ENCODE assay signal across 21 cellular contexts in the genomic region with DNA sequence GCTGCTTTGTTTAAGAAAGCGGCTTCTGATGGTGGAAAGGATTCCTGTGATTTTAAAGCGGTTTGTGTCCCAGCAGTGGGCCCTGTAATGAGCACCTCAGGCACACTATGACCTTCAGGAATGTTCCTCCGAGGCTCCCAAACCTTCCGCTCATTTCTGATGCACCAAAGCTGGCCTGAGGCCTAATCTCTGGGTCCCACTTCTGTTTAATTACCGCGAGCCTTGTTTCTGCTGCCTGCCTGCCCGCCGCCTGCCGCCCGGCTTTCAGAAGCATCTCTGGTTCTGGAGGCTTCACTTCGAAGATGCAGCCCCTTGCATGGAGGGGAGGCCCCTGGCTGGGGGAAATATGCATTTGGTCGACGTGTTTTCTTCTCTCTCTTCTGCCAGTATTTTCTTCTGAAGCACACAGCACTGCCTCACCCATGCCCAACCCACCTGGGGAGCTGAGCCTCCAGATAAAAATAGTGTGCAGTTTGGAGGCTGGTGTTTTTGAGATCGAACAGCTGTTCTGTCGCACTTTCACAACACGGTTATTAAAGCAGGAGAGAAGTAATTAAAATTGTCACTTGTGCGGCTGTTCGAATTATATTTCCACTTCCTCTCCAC.
DNase-seq lines count a peak whose midpoint lies in the region; ATAC-seq and TF ChIP-seq lines count a peak whose summit lies in the region.
"Had no signal": no experiment of that assay in that cellular context is flagged by ENCODE, and none has a peak within 500 bp of the region (broad histone marks: within the 10 kb centered on the region; RNA-seq: fewer than 3 reads in every experiment).

No MANE protein-coding gene starts in this region.

- no peak overlapping the region for H3K18ac ChIP-seq in H9 (ENCODE audit: insufficient read length, low read depth, low read length)

- no peak for TF ChIP-seq CTCF in OCI-LY3 (IDR thresholded peaks at IDR 0.05; ENCODE audit: low read depth, low read length)
- TF ChIP-seq CTCF in brain (conservative IDR thresholded peaks at IDR 0.05), result no peak
- TF ChIP-seq CTCF in nephron progenitor cell (IDR thresholded peaks at IDR 0.05), result no peak
- no peak for TF ChIP-seq CTCF in activated CD8-positive, alpha-beta T cell treated with anti-CD3 and anti-CD28 coated beads for 36 hours (IDR thresholded peaks at IDR 0.05)
- no peak for TF ChIP-seq CTCF in H9 (conservative IDR thresholded peaks at IDR 0.05)
- TF ChIP-seq CTCF in vagina (IDR thresholded peaks at IDR 0.05), result no peak

- no peak overlapping the region for H4K8ac ChIP-seq in H9 (replicated peaks; ENCODE audit: insufficient read length, low read depth, low read length)

- peaks cover 46% of the 10 kb centered on the region for H3K4me1 Mint-ChIP-seq in brain
- H3K4me1 Mint-ChIP-seq in nephron progenitor cell, result peaks cover 12% of the 10 kb centered on the region
- H3K4me1 Mint-ChIP-seq in activated CD8-positive, alpha-beta T cell treated with anti-CD3 and anti-CD28 coated beads for 36 hours (ENCODE audit: low read depth), result no peaks in the 10 kb centered on the region
- H3K4me1 Mint-ChIP-seq in H9, result peaks cover 0 to 3% of the 10 kb centered on the region in 2 experiments; a peak in 1 of 4 replicates
- H3K4me1 Mint-ChIP-seq: CD4-positive, CD25-positive, alpha-beta regulatory T cell had no signal

- H3K79me1 ChIP-seq in H9 (ENCODE audit: insufficient read depth, low read depth, low read length, poor library complexity, severe bottlenecking), result no peaks in the 10 kb centered on the region

- H3K56ac ChIP-seq in H9 (ENCODE audit: insufficient read length, low read depth, low read length), result no peak overlapping the region

- H3T11ph ChIP-seq in H9 (ENCODE audit: low read length), result no peak overlapping the region

- POLR2A ChIA-PET in activated CD8-positive, alpha-beta T cell treated with anti-CD3 and anti-CD28 coated beads for 36 hours (lab: Charles Lee), result no interaction called here

- H3K79me2 ChIP-seq in OCI-LY3 (ENCODE audit: low read length) (no peaks in the 10 kb centered on the region), H9 (ENCODE audit: insufficient read depth, low read length) (no peaks in the 10 kb centered on the region)

- peak; percentile 83 for DNase-seq in DMS 273 (lab: John Stamatoyannopoulos, UW; ENCODE audit: unreplicated experiment)
- DNase-seq in nephron progenitor cell, result no peak
- DNase-seq in activated CD8-positive, alpha-beta T cell treated with anti-CD3 and anti-CD28 coated beads for 36 hours, result no peak
- DNase-seq in inferior parietal cortex (ENCODE audit: extremely low spot score), result no peak
- no peak for DNase-seq in H9
- no peak for DNase-seq in vagina (ENCODE audit: extremely low spot score in 2 of 2)
- DNase-seq: CD4-positive, CD25-positive, alpha-beta regulatory T cell; DMS53; GDM1; KG1; MG63; NCI-H1417; NCI-H1694 treated with DMSO at 0.1 percent for 48 hours; NCI-H2227 treated with DMSO at 0.1 percent for 48 hours; NCI-H526 treated with DMSO at 0.1 percent for 48 hours; SHP77; T-helper 1 cell had no signal

- H2BK15ac ChIP-seq in H9 (ENCODE audit: low read depth, low read length), result no peak overlapping the region

- peak overlapping the region; percentile 84 for H3K4me2 ChIP-seq in OCI-LY3 (ENCODE audit: low read length)
- no peak overlapping the region for H3K4me2 ChIP-seq in H9 (ENCODE audit: insufficient read depth, insufficient read length, low read length)
- H3K4me2 ChIP-seq: BLaER1 had no signal

- H3K4ac ChIP-seq in H9 (ENCODE audit: low read depth, low read length), result no peak overlapping the region

- CTCF ChIA-PET in activated CD8-positive, alpha-beta T cell treated with anti-CD3 and anti-CD28 coated beads for 36 hours (lab: Charles Lee), result no interaction called here

- H3K4me1 ChIP-seq in OCI-LY3 (ENCODE audit: low read length) (peaks cover 57% of the 10 kb centered on the region), H9 (ENCODE audit: insufficient read depth, low read length) (no peaks in the 10 kb centered on the region), vagina (no peaks in the 10 kb centered on the region)

- TF ChIP-seq POLR2A in vagina (IDR thresholded peaks at IDR 0.05), result no peak

- H3K4me3 ChIP-seq in OCI-LY3 (ENCODE audit: low read length) (peak overlapping the region; percentile 58), vagina (no peak overlapping the region)
- H3K4me3 ChIP-seq: BLaER1, MG63 had no signal

- intact Hi-C loops in activated CD8-positive, alpha-beta T cell treated with anti-CD3 and anti-CD28 coated beads for 36 hours (cut with micrococcal nuclease), result no loop called here
- intact Hi-C loops in vagina (cut with DNase I), result no loop called here

- H3K27me3 ChIP-seq in OCI-LY3 (ENCODE audit: low read depth, low read length) (peaks cover 40% of the 10 kb centered on the region), H9 (ENCODE audit: insufficient read depth, low read length) (no peaks in the 10 kb centered on the region), vagina (no peaks in the 10 kb centered on the region)
- H3K27me3 ChIP-seq: BLaER1, MG63 had no signal

- peak overlapping the region; percentile 95 for H3K27ac ChIP-seq in OCI-LY3 (ENCODE audit: low read length)
- no peak overlapping the region for H3K27ac ChIP-seq in H9 (ENCODE audit: insufficient read length, low read depth, low read length)
- H3K27ac ChIP-seq in vagina, result no peak overlapping the region
- H3K27ac ChIP-seq: BLaER1, RWPE1 had no signal

- peaks cover 8% of the 10 kb centered on the region for H3K36me3 ChIP-seq in OCI-LY3 (replicated peaks; ENCODE audit: low read depth, low read length)
- no peaks in the 10 kb centered on the region for H3K36me3 ChIP-seq in vagina
- H3K36me3 ChIP-seq: BLaER1, MG63 had no signal

- no CpG with 5 or more reads among the region's 18 CpGs for WGBS in H9 (ENCODE audit: extremely low coverage, insufficient read length, low lambda C conversion rate)

- peak overlapping the region in 4 of 5 experiments; percentile 77 to 93 (median 84) for H3K27ac Mint-ChIP-seq in brain
- H3K27ac Mint-ChIP-seq in nephron progenitor cell, result peak overlapping the region; percentile 40
- no peak overlapping the region for H3K27ac Mint-ChIP-seq in activated CD8-positive, alpha-beta T cell treated with anti-CD3 and anti-CD28 coated beads for 36 hours
- H3K27ac Mint-ChIP-seq in H9, result peak overlapping the region in 1 of 3 experiments; percentile 68; a peak in 1 of 7 replicates
- H3K27ac Mint-ChIP-seq: CD4-positive, CD25-positive, alpha-beta regulatory T cell had no signal

- H2BK12ac ChIP-seq in H9 (ENCODE audit: insufficient read length, low read depth, low read length), result no peak overlapping the region

- H3K4me3 Mint-ChIP-seq in brain (peak overlapping the region in 2 of 5 experiments; percentile 18 to 50), nephron progenitor cell (no peak overlapping the region), H9 (no peak overlapping the region)
- no peak overlapping the region for H3K4me3 Mint-ChIP-seq in activated CD8-positive, alpha-beta T cell treated with anti-CD3 and anti-CD28 coated beads for 36 hours
- H3K4me3 Mint-ChIP-seq: CD4-positive, CD25-positive, alpha-beta regulatory T cell had no signal

- H3K36me3 Mint-ChIP-seq in brain, result peaks cover 3% of the 10 kb centered on the region
- H3K36me3 Mint-ChIP-seq in nephron progenitor cell (ENCODE audit: low read depth), result no peaks in the 10 kb centered on the region
- H3K36me3 Mint-ChIP-seq in activated CD8-positive, alpha-beta T cell treated with anti-CD3 and anti-CD28 coated beads for 36 hours (ENCODE audit: low read depth), result no peaks in the 10 kb centered on the region
- no peaks in the 10 kb centered on the region for H3K36me3 Mint-ChIP-seq in H9 (ENCODE audit: insufficient read depth in 1 of 3, low read depth in 3 of 3)
- H3K36me3 Mint-ChIP-seq: CD4-positive, CD25-positive, alpha-beta regulatory T cell had no signal

- no peak overlapping the region; the same call in 1 of the 2 replicates for H3K14ac ChIP-seq in H9 (ENCODE audit: insufficient read depth, low read length)

- no peak overlapping the region for H2BK120ac ChIP-seq in H9 (ENCODE audit: low read depth, low read length, poor library complexity, severe bottlenecking)

- peaks cover 4% of the 10 kb centered on the region for H3K27me3 Mint-ChIP-seq in brain
- peaks cover 10% of the 10 kb centered on the region for H3K27me3 Mint-ChIP-seq in nephron progenitor cell (ENCODE audit: low read depth, poor library complexity)
- H3K27me3 Mint-ChIP-seq in activated CD8-positive, alpha-beta T cell treated with anti-CD3 and anti-CD28 coated beads for 36 hours, result peaks cover 5% of the 10 kb centered on the region
- H3K27me3 Mint-ChIP-seq in H9 (ENCODE audit: low read depth), result peaks cover 4% of the 10 kb centered on the region

- H2AK5ac ChIP-seq in H9 (ENCODE audit: insufficient read length, low read length), result no peak overlapping the region

- H3K9me3 ChIP-seq in OCI-LY3 (ENCODE audit: insufficient read depth, low read length) (0 out of 2 replicates have a peak, but pooled peaks cover 6% of the 10 kb centered on the region), H9 (ENCODE audit: control insufficient read depth, low read depth, low read length) (no peaks in the 10 kb centered on the region), vagina (no peaks in the 10 kb centered on the region)
- H3K9me3 ChIP-seq: BLaER1, MG63 had no signal

- no peak overlapping the region for H4K5ac ChIP-seq in H9 (ENCODE audit: insufficient read length, low read depth, low read length)

- no peak overlapping the region for H2BK20ac ChIP-seq in H9 (ENCODE audit: low read depth, low read length, poor library complexity, severe bottlenecking)

- H3K23me2 ChIP-seq in H9 (ENCODE audit: insufficient read length, low read depth, low read length, poor library complexity, severe bottlenecking), result no peaks in the 10 kb centered on the region

- H3K9me3 Mint-ChIP-seq in brain (peaks cover 0 to 2% (median 0%) of the 10 kb centered on the region in 5 experiments), nephron progenitor cell (no peaks in the 10 kb centered on the region), H9 (no peaks in the 10 kb centered on the region; a peak in 1 of 5 replicates)
- no peaks in the 10 kb centered on the region for H3K9me3 Mint-ChIP-seq in activated CD8-positive, alpha-beta T cell treated with anti-CD3 and anti-CD28 coated beads for 36 hours

- no peak overlapping the region for H2AFZ ChIP-seq in OCI-LY3 (ENCODE audit: low read depth, low read length)
- H2AFZ ChIP-seq in H9 (ENCODE audit: low read length), result no peak overlapping the region

- peak overlapping the region; percentile 69 for H3K9ac ChIP-seq in OCI-LY3 (ENCODE audit: low read length)
- H3K9ac ChIP-seq in H9 (ENCODE audit: extremely low read depth, insufficient read length, low read length), result no peak overlapping the region
- H3K9ac ChIP-seq: BLaER1 had no signal

- no peak overlapping the region for H2BK5ac ChIP-seq in H9 (ENCODE audit: insufficient read length, low read length)

- H4K20me1 ChIP-seq in OCI-LY3 (ENCODE audit: insufficient read depth, low read length) (peaks cover 4% of the 10 kb centered on the region; the same call in 1 of the 2 replicates), H9 (ENCODE audit: control insufficient read depth, insufficient read depth, insufficient read length) (peaks cover 4% of the 10 kb centered on the region)
- H4K20me1 ChIP-seq: BLaER1 had no signal

- H4K91ac ChIP-seq in H9 (ENCODE audit: insufficient read length, low read depth, low read length), result no peak overlapping the region

- ATAC-seq in activated CD8-positive, alpha-beta T cell treated with anti-CD3 and anti-CD28 coated beads for 36 hours, result no peak

- no peak overlapping the region for H3K23ac ChIP-seq in H9 (ENCODE audit: insufficient read length, low read depth, low read length)
